ENCODE assay signal across 1 cellular context in genomic region chr15:38558714-38559059, GRCh38.
A peak's percentile ranks its signal among the peaks of the same experiment; 100 is the strongest.
TF ChIP-seq lines count a peak whose summit lies in the region.

No MANE protein-coding gene starts in this region.

TF ChIP-seq in IMR-90, 13 proteins besides CTCF, POLR2A, EP300 and RAD21:
- peak; percentile 70; the same call in 1 of the 2 replicates for TF ChIP-seq CEBPB (IDR thresholded peaks at IDR 0.05; ENCODE audit: low read depth, low read length)
- no peak for TF ChIP-seq MAZ (IDR thresholded peaks at IDR 0.05; ENCODE audit: borderline replicate concordance, low read depth, low read length)
